Comparison of ENCODE assay signal across 9 cellular contexts in the genomic region with DNA sequence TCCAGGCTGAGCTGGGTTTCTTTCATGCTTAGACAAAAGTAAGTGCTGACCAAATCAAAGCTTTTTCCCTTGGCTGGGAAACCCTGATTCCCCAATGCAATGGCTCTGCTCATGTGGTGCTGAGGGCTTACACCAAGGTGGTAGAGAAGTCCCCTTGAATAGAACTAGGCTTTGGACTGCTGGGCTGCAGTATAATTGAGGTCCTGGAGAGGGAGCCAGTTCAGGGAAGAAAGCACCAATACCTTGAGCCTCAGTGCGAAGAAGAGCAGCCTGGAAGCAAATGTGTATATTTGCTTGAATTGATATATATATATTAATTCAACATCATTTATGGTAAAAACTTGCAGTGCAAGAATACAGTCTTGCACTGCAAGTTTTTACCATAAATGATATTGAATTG.
A peak's percentile ranks its signal among the peaks of the same experiment; 100 is the strongest.
DNase-seq lines count a peak whose midpoint lies in the region; ATAC-seq and TF ChIP-seq lines count a peak whose summit lies in the region.
"Had no signal": no experiment of that assay in that cellular context is flagged by ENCODE, and none has a peak within 500 bp of the region (broad histone marks: within the 10 kb centered on the region; RNA-seq: fewer than 3 reads in every experiment).

No MANE protein-coding gene starts in this region.

- no peak overlapping the region for H3K4me2 ChIP-seq in Karpas-422 (ENCODE audit: low read depth, low read length, poor library complexity, severe bottlenecking)
- H3K4me2 ChIP-seq in osteoblast (ENCODE audit: insufficient read depth, low read length): no peak overlapping the region

- H3K4me1 ChIP-seq in Karpas-422 (ENCODE audit: low read length) (peaks cover 44% of the 10 kb centered on the region), osteoblast (ENCODE audit: insufficient read depth, low read length) (no peaks in the 10 kb centered on the region)

- H2AFZ ChIP-seq in Karpas-422 (ENCODE audit: low read length) (no peak overlapping the region), osteoblast (ENCODE audit: low read length) (no peak overlapping the region)

- ATAC-seq in activated T-cell treated with anti-CD3 and anti-CD28 coated beads, Interleukin-2, amount 50 U/mL, for 4 hours: no peak

- no peak overlapping the region for H3K4me3 Mint-ChIP-seq in activated T-cell treated with anti-CD3 and anti-CD28 coated beads, Interleukin-2, amount 50 U/mL, for 4 hours

- no peak overlapping the region for H3K27ac ChIP-seq in Karpas-422 (ENCODE audit: low read length)
- H3K27ac ChIP-seq in brain microvascular endothelial cell: no peak overlapping the region
- no peak overlapping the region for H3K27ac ChIP-seq in osteoblast (ENCODE audit: low read depth, low read length)

- in situ Hi-C loops in brain microvascular endothelial cell (cut with HindIII; ENCODE audit: low pct_ligation_motif_present, low sequenced_read_pairs): no loop called here

- H3K36me3 ChIP-seq in Karpas-422 (ENCODE audit: insufficient read depth, low read length) (no peaks in the 10 kb centered on the region), brain microvascular endothelial cell (replicated peaks) (no peaks in the 10 kb centered on the region), osteoblast (ENCODE audit: insufficient read depth, low read length) (no peaks in the 10 kb centered on the region)

- no peaks in the 10 kb centered on the region for H3K79me2 ChIP-seq in Karpas-422 (ENCODE audit: low read length)
- no peaks in the 10 kb centered on the region for H3K79me2 ChIP-seq in osteoblast (ENCODE audit: insufficient read depth, low read length)

- no peaks in the 10 kb centered on the region for H3K9me3 ChIP-seq in Karpas-422 (ENCODE audit: low read length)
- no peaks in the 10 kb centered on the region for H3K9me3 ChIP-seq in osteoblast (ENCODE audit: low read depth, low read length)

- no peak for DNase-seq in GM10266 (ENCODE audit: extremely low spot score)
- DNase-seq in Karpas-422: peak; percentile 85
- no peak for DNase-seq in brain microvascular endothelial cell
- no peak for DNase-seq in osteoblast (ENCODE audit: insufficient read length, low spot score, missing footprints)
- no peak for DNase-seq in activated T-cell treated with anti-CD3 and anti-CD28 coated beads, Interleukin-2, amount 50 U/mL, for 1 hour
- DNase-seq in activated T-cell treated with anti-CD3 and anti-CD28 coated beads, Interleukin-2, amount 50 U/mL, for 4 hours: no peak
- DNase-seq in COR-L47 (lab: John Stamatoyannopoulos, UW): no peak
- DNase-seq: activated CD8-positive, alpha-beta memory T cell treated with anti-CD3 and anti-CD28 coated beads for 24 hours; KG1 had no signal

- no peaks in the 10 kb centered on the region for H3K36me3 Mint-ChIP-seq in activated T-cell treated with anti-CD3 and anti-CD28 coated beads, Interleukin-2, amount 50 U/mL, for 4 hours (ENCODE audit: insufficient read depth)

- peaks cover 12% of the 10 kb centered on the region for H3K27me3 Mint-ChIP-seq in activated T-cell treated with anti-CD3 and anti-CD28 coated beads, Interleukin-2, amount 50 U/mL, for 4 hours (ENCODE audit: low read depth)

- H3K9me2 ChIP-seq in Karpas-422 (replicated peaks; ENCODE audit: insufficient read depth, low read length): no peaks in the 10 kb centered on the region

- no peaks in the 10 kb centered on the region for H4K20me1 ChIP-seq in Karpas-422 (ENCODE audit: insufficient read depth, low read depth, low read length)
- no peaks in the 10 kb centered on the region for H4K20me1 ChIP-seq in osteoblast (ENCODE audit: insufficient read depth, low read length)

- H3K9ac ChIP-seq in Karpas-422 (ENCODE audit: low read length): no peak overlapping the region

- H3K9me3 Mint-ChIP-seq in activated T-cell treated with anti-CD3 and anti-CD28 coated beads, Interleukin-2, amount 50 U/mL, for 4 hours: peaks cover 18% of the 10 kb centered on the region

- no peaks in the 10 kb centered on the region for H3K4me1 Mint-ChIP-seq in activated T-cell treated with anti-CD3 and anti-CD28 coated beads, Interleukin-2, amount 50 U/mL, for 4 hours (ENCODE audit: low read depth)

- no peaks in the 10 kb centered on the region for H3K27me3 ChIP-seq in Karpas-422 (ENCODE audit: low read length)
- peaks cover 8% of the 10 kb centered on the region for H3K27me3 ChIP-seq in brain microvascular endothelial cell (replicated peaks)
- H3K27me3 ChIP-seq in osteoblast (ENCODE audit: insufficient read depth, low read length): peaks cover 15% of the 10 kb centered on the region

- TF ChIP-seq CTCF in GM10266 (IDR thresholded peaks at IDR 0.05; ENCODE audit: control insufficient read depth, insufficient read depth, low read depth, missing control alignments) (peak; percentile 35), brain microvascular endothelial cell (IDR thresholded peaks at IDR 0.05; ENCODE audit: low read depth, low read length, missing control alignments) (peak; percentile 60), osteoblast (IDR thresholded peaks at IDR 0.05; ENCODE audit: extremely low read depth, low read depth, low read length) (peak; percentile 35)

- H3K4me3 ChIP-seq in Karpas-422 (ENCODE audit: low read length) (no peak overlapping the region), brain microvascular endothelial cell (ENCODE audit: low read depth, low read length) (no peak overlapping the region), osteoblast (ENCODE audit: insufficient read depth, low read length) (no peak overlapping the region)
